Comparison of ENCODE assay signal across 27 cellular contexts in genomic region chr18:36608107-36608506, GRCh38.
"Had no signal": no experiment of that assay in that cellular context is flagged by ENCODE, and none has a peak within 500 bp of the region (broad histone marks: within the 10 kb centered on the region; RNA-seq: fewer than 3 reads in every experiment).

No MANE protein-coding gene starts in this region.

- ATAC-seq: activated CD4-positive, alpha-beta T cell treated with anti-CD3 and anti-CD28 coated beads for 36 hours; activated naive CD4-positive, alpha-beta T cell treated with anti-CD3 and anti-CD28 coated beads, Interleukin-2, amount 50 U/mL, for 72 hours; activated T-cell treated with anti-CD3 and anti-CD28 coated beads, Interleukin-2, amount 50 U/mL, for 72 hours; gastrocnemius medialis had no signal

- H3K27me3 Mint-ChIP-seq: central memory CD8-positive, alpha-beta T cell; dendritic cell treated with granulocyte-macrophage colony-stimulating factor and Interleukin-4, amounts not matched to agents 40 ng/mL and 50 ng/mL, for 4 days; progenitor cell of endocrine pancreas had no signal

- H3K9me3 ChIP-seq: gastrocnemius medialis, left ventricle myocardium inferior, neutrophil, sigmoid colon, suprapubic skin, tibial artery had no signal

- H3K27ac ChIP-seq: gastrocnemius medialis, left ventricle myocardium inferior, neutrophil, sigmoid colon, suprapubic skin, tibial artery had no signal

- H3K4me1 Mint-ChIP-seq: activated CD4-positive, alpha-beta T cell treated with anti-CD3 and anti-CD28 coated beads for 36 hours; central memory CD8-positive, alpha-beta T cell; immature natural killer cell; naive B cell had no signal

- H3K27me3 ChIP-seq: gastrocnemius medialis, neutrophil, sigmoid colon, suprapubic skin, tibial artery had no signal

- H3K4me3 Mint-ChIP-seq: activated CD4-positive, alpha-beta T cell treated with anti-CD3 and anti-CD28 coated beads for 36 hours; activated T-cell treated with anti-CD3 and anti-CD28 coated beads, Interleukin-2, amount 50 U/mL, for 72 hours; central memory CD8-positive, alpha-beta T cell; dendritic cell treated with granulocyte-macrophage colony-stimulating factor and Interleukin-4, amounts not matched to agents 40 ng/mL and 50 ng/mL, for 4 days; immature natural killer cell; naive B cell; nephron progenitor cell had no signal

- H3K36me3 Mint-ChIP-seq: activated naive CD4-positive, alpha-beta T cell treated with anti-CD3 and anti-CD28 coated beads, Interleukin-2, amount 50 U/mL, for 72 hours; immature natural killer cell; naive B cell had no signal

- H3K36me3 ChIP-seq: gastrocnemius medialis, neutrophil, sigmoid colon, suprapubic skin had no signal

- H3K9me3 Mint-ChIP-seq: activated naive CD4-positive, alpha-beta T cell treated with anti-CD3 and anti-CD28 coated beads, Interleukin-2, amount 50 U/mL, for 72 hours; activated T-cell treated with anti-CD3 and anti-CD28 coated beads, Interleukin-2, amount 50 U/mL, for 72 hours; central memory CD8-positive, alpha-beta T cell; dendritic cell treated with granulocyte-macrophage colony-stimulating factor and Interleukin-4, amounts not matched to agents 40 ng/mL and 50 ng/mL, for 4 days; immature natural killer cell; naive B cell; nephron progenitor cell had no signal

- H3K4me1 ChIP-seq: gastrocnemius medialis, sigmoid colon, suprapubic skin, tibial artery had no signal

- H3K27ac Mint-ChIP-seq: activated CD4-positive, alpha-beta T cell treated with anti-CD3 and anti-CD28 coated beads for 36 hours; activated naive CD4-positive, alpha-beta T cell treated with anti-CD3 and anti-CD28 coated beads, Interleukin-2, amount 50 U/mL, for 72 hours; activated T-cell treated with anti-CD3 and anti-CD28 coated beads, Interleukin-2, amount 50 U/mL, for 72 hours; dendritic cell treated with granulocyte-macrophage colony-stimulating factor and Interleukin-4, amounts not matched to agents 40 ng/mL and 50 ng/mL, for 4 days; immature natural killer cell; naive B cell; nephron progenitor cell; progenitor cell of endocrine pancreas had no signal

- H3K4me3 ChIP-seq: gastrocnemius medialis, left ventricle myocardium inferior, lung, sigmoid colon, smooth muscle cell, suprapubic skin, tibial artery had no signal

- DNase-seq: activated CD4-positive, alpha-beta T cell treated with anti-CD3 and anti-CD28 coated beads for 36 hours; activated CD4-positive, CD25-positive, alpha-beta regulatory T cell; activated naive CD4-positive, alpha-beta T cell; activated T-cell treated with anti-CD3 and anti-CD28 coated beads for 4 hours; activated T-cell treated with anti-CD3 and anti-CD28 coated beads, Interleukin-2, amount 50 U/mL, for 72 hours; anterior cingulate cortex; gastrocnemius medialis; hypothalamus; immature natural killer cell; kidney; left ventricle myocardium inferior; naive B cell; nephron progenitor cell; retina; sigmoid colon; stimulated activated CD4-positive, alpha-beta T cell treated with anti-CD3 and anti-CD28 coated beads, Interleukin-2, amount 100 ng/mL, for 24 hours; stimulated activated naive CD4-positive, alpha-beta T cell; T-helper 1 cell; tibial artery had no signal
